16 cellular contexts compared by ENCODE assay signal in genomic region chr3:15032650-15033049, GRCh38. TPM values are rescaled to one million over a fixed set of nuclear protein-coding genes. Genes with fewer than 3 reads are reported as not detected.
DNase-seq lines count a peak whose midpoint lies in the region; ATAC-seq and TF ChIP-seq lines count a peak whose summit lies in the region.
"Had no signal": no experiment of that assay in that cellular context is flagged by ENCODE, and none has a peak within 500 bp of the region (broad histone marks: within the 10 kb centered on the region; RNA-seq: fewer than 3 reads in every experiment).

No MANE protein-coding gene starts in this region.

- intact Hi-C loops in psoas muscle (cut with DNase I) = no loop called here
- intact Hi-C loops in transverse colon (cut with DNase I; ENCODE audit: low total_unique reads) = no loop called here

- TF ChIP-seq CTCF in psoas muscle (IDR thresholded peaks at IDR 0.05) (no peak), right atrium auricular region (IDR thresholded peaks at IDR 0.05) (no peak), transverse colon (IDR thresholded peaks at IDR 0.05) (no peak)

- no peak overlapping the region for H3K4me2 ChIP-seq in GM23248 (ENCODE audit: unreplicated experiment)
- H3K4me2 ChIP-seq: BLaER1 treated with 17β-estradiol and CSF1 and Interleukin-3, amounts not matched to agents 10 nM and 100 nM had no signal

- no peaks in the 10 kb centered on the region for H3K9me3 Mint-ChIP-seq in activated T-cell treated with anti-CD3 and anti-CD28 coated beads, Interleukin-2, amount 50 U/mL, for 24 hours
- H3K9me3 Mint-ChIP-seq in activated T-cell treated with anti-CD3 and anti-CD28 coated beads, Interleukin-2, amount 50 U/mL, for 4 hours = no peaks in the 10 kb centered on the region
- no peaks in the 10 kb centered on the region for H3K9me3 Mint-ChIP-seq in central memory CD8-positive, alpha-beta T cell
- H3K9me3 Mint-ChIP-seq: CD4-positive, alpha-beta T cell had no signal

- H3K27me3 ChIP-seq in GM23248 (replicated peaks; ENCODE audit: insufficient read depth) (no peaks in the 10 kb centered on the region), psoas muscle (ENCODE audit: insufficient read depth in 3 of 3, low read length in 2 of 3) (no peaks in the 10 kb centered on the region), right atrium auricular region (no peaks in the 10 kb centered on the region), transverse colon (no peaks in the 10 kb centered on the region)
- H3K27me3 ChIP-seq: BLaER1 treated with 17β-estradiol and CSF1 and Interleukin-3, amounts not matched to agents 10 nM and 100 nM had no signal

- H3K27me3 Mint-ChIP-seq in activated T-cell treated with anti-CD3 and anti-CD28 coated beads, Interleukin-2, amount 50 U/mL, for 24 hours = no peaks in the 10 kb centered on the region
- H3K27me3 Mint-ChIP-seq in activated T-cell treated with anti-CD3 and anti-CD28 coated beads, Interleukin-2, amount 50 U/mL, for 4 hours (ENCODE audit: low read depth) = no peaks in the 10 kb centered on the region
- no peaks in the 10 kb centered on the region for H3K27me3 Mint-ChIP-seq in central memory CD8-positive, alpha-beta T cell
- H3K27me3 Mint-ChIP-seq: CD4-positive, alpha-beta T cell had no signal

- no peak overlapping the region for H2AFZ ChIP-seq in GM23248

- no peak overlapping the region for H3K4me3 ChIP-seq in GM23248
- no peak overlapping the region for H3K4me3 ChIP-seq in psoas muscle
- no peak overlapping the region for H3K4me3 ChIP-seq in right atrium auricular region
- no peak overlapping the region for H3K4me3 ChIP-seq in transverse colon
- H3K4me3 ChIP-seq: BLaER1 treated with 17β-estradiol and CSF1 and Interleukin-3, amounts not matched to agents 10 nM and 100 nM had no signal

- no peak overlapping the region for H3K9ac ChIP-seq in GM23248
- H3K9ac ChIP-seq: BLaER1 treated with 17β-estradiol and CSF1 and Interleukin-3, amounts not matched to agents 10 nM and 100 nM had no signal

- H3K27ac ChIP-seq in GM23248 (no peak overlapping the region), psoas muscle (peak overlapping the region; percentile 46), right atrium auricular region (no peak overlapping the region), transverse colon (no peak overlapping the region)
- H3K27ac ChIP-seq: BLaER1 treated with 17β-estradiol and CSF1 and Interleukin-3, amounts not matched to agents 10 nM and 100 nM; HL-60 had no signal

- TF ChIP-seq POLR2A in transverse colon (IDR thresholded peaks at IDR 0.05) = no peak

- peak overlapping the region; percentile 57 for H3K27ac Mint-ChIP-seq in activated T-cell treated with anti-CD3 and anti-CD28 coated beads, Interleukin-2, amount 50 U/mL, for 24 hours
- peak overlapping the region; percentile 63 for H3K27ac Mint-ChIP-seq in central memory CD8-positive, alpha-beta T cell (ENCODE audit: low read depth)
- H3K27ac Mint-ChIP-seq: CD4-positive, alpha-beta T cell had no signal

- WGBS in GM23248 (ENCODE audit: low coverage in 1 of 2, low lambda C conversion rate in 2 of 2, missing lambda C conversion rate in 2 of 2), 2 experiments = 72 to 75% methylated on average over 2 of the region's 2 CpGs
- WGBS in psoas muscle, 3 donors = 34 to 44% (median 37%) methylated on average over 2 of the region's 2 CpGs
- WGBS in transverse colon (ENCODE audit: low coverage in 1 of 2), 2 donors = 92% methylated on average over 2 of the region's 2 CpGs; no CpG with 5 or more reads in 1 of the 2 donors

- H3K36me3 ChIP-seq in GM23248 (ENCODE audit: low read depth) (peaks cover 26% of the 10 kb centered on the region; the same call in 1 of the 2 replicates), psoas muscle (ENCODE audit: insufficient read depth in 1 of 2, low read depth in 1 of 2) (peaks cover 11 to 99% of the 10 kb centered on the region in 2 donors), right atrium auricular region (peaks cover 78% of the 10 kb centered on the region), transverse colon (peaks cover 0 to 64% (median 31%) of the 10 kb centered on the region in 4 donors)

- H3K9me2 ChIP-seq in GM23248 (ENCODE audit: insufficient read depth) = no peaks in the 10 kb centered on the region

- no peaks in the 10 kb centered on the region for H4K20me1 ChIP-seq in GM23248 (ENCODE audit: insufficient read depth)

- H3K9me3 ChIP-seq in GM23248 (ENCODE audit: low read depth) = no peaks in the 10 kb centered on the region
- no peaks in the 10 kb centered on the region for H3K9me3 ChIP-seq in psoas muscle
- no peaks in the 10 kb centered on the region for H3K9me3 ChIP-seq in right atrium auricular region
- no peaks in the 10 kb centered on the region for H3K9me3 ChIP-seq in transverse colon
- H3K9me3 ChIP-seq: BLaER1 treated with 17β-estradiol and CSF1 and Interleukin-3, amounts not matched to agents 10 nM and 100 nM; Caco-2 had no signal

- ATAC-seq in activated T-cell treated with anti-CD3 and anti-CD28 coated beads, Interleukin-2, amount 50 U/mL, for 4 hours = no peak
- ATAC-seq in central memory CD8-positive, alpha-beta T cell (replicated peaks; ENCODE audit: extremely low read depth, poor library complexity, severe bottlenecking) = no peak
- ATAC-seq in psoas muscle = peak; percentile 79 to 92 (median 84)
- ATAC-seq: HCT116 had no signal

- no peaks in the 10 kb centered on the region for H3K4me1 Mint-ChIP-seq in activated T-cell treated with anti-CD3 and anti-CD28 coated beads, Interleukin-2, amount 50 U/mL, for 24 hours (ENCODE audit: low read depth)
- H3K4me1 Mint-ChIP-seq in activated T-cell treated with anti-CD3 and anti-CD28 coated beads, Interleukin-2, amount 50 U/mL, for 4 hours (ENCODE audit: low read depth) = no peaks in the 10 kb centered on the region
- no peaks in the 10 kb centered on the region for H3K4me1 Mint-ChIP-seq in central memory CD8-positive, alpha-beta T cell

- no peaks in the 10 kb centered on the region for H3F3A ChIP-seq in GM23248 (ENCODE audit: insufficient read depth)

- no peaks in the 10 kb centered on the region for H3K79me2 ChIP-seq in GM23248 (ENCODE audit: insufficient read depth)

- no peak for TF ChIP-seq EP300 in transverse colon (IDR thresholded peaks at IDR 0.05; ENCODE audit: low read depth)

- DNase-seq in activated T-cell treated with anti-CD3 and anti-CD28 coated beads, Interleukin-2, amount 50 U/mL, for 24 hours = no peak
- no peak for DNase-seq in activated T-cell treated with anti-CD3 and anti-CD28 coated beads, Interleukin-2, amount 50 U/mL, for 4 hours
- DNase-seq in GM23248 = peak; percentile 11
- no peak for DNase-seq in central memory CD8-positive, alpha-beta T cell (ENCODE audit: low spot score in 2 of 2)
- peak in 1 of 2 donors; percentile 66 for DNase-seq in psoas muscle
- DNase-seq in COR-L47 (lab: John Stamatoyannopoulos, UW) = no peak
- DNase-seq in right atrium auricular region (ENCODE audit: low spot score) = no peak
- no peak for DNase-seq in transverse colon
- DNase-seq: ACHN; Caco-2; CD4-positive, alpha-beta T cell; DMS53; IMR-90 had no signal

- peaks cover 94% of the 10 kb centered on the region for H3K36me3 Mint-ChIP-seq in activated T-cell treated with anti-CD3 and anti-CD28 coated beads, Interleukin-2, amount 50 U/mL, for 24 hours (ENCODE audit: low read depth)
- H3K36me3 Mint-ChIP-seq in activated T-cell treated with anti-CD3 and anti-CD28 coated beads, Interleukin-2, amount 50 U/mL, for 4 hours (ENCODE audit: insufficient read depth) = peaks cover 30% of the 10 kb centered on the region
- H3K36me3 Mint-ChIP-seq in central memory CD8-positive, alpha-beta T cell (ENCODE audit: insufficient read depth) = peaks cover 63% of the 10 kb centered on the region

- H3K4me1 ChIP-seq in GM23248 (ENCODE audit: insufficient read depth) (no peaks in the 10 kb centered on the region), psoas muscle (no peaks in the 10 kb centered on the region), right atrium auricular region (no peaks in the 10 kb centered on the region), transverse colon (no peaks in the 10 kb centered on the region)
- H3K4me1 ChIP-seq: BLaER1 treated with 17β-estradiol and CSF1 and Interleukin-3, amounts not matched to agents 10 nM and 100 nM; Caco-2 had no signal

- H3K4me3 Mint-ChIP-seq in activated T-cell treated with anti-CD3 and anti-CD28 coated beads, Interleukin-2, amount 50 U/mL, for 24 hours = no peak overlapping the region
- H3K4me3 Mint-ChIP-seq in activated T-cell treated with anti-CD3 and anti-CD28 coated beads, Interleukin-2, amount 50 U/mL, for 4 hours = no peak overlapping the region
- H3K4me3 Mint-ChIP-seq in central memory CD8-positive, alpha-beta T cell = no peak overlapping the region
- H3K4me3 Mint-ChIP-seq: CD4-positive, alpha-beta T cell had no signal

- in situ Hi-C loops in GM23248 (cut with MboI) (no loop called here), transverse colon (cut with MboI; ENCODE audit: low pct_ligation_motif_present in 1 of 4, low pct_unique_long_range_greater_than_20kb in 1 of 4, low sequenced_read_pairs in 3 of 4) (loop anchor here in 1 of 4 donors (25.0 kb wide), 1 partner anchor 370 kb away; the partner anchor contains the start of gene CCDC174)

RNA-seq across cellular contexts. Expression of gene MRPS25, which starts 32.5 kb away (rescaled TPM):
- total RNA-seq in activated T-cell treated with anti-CD3 and anti-CD28 coated beads, Interleukin-2, amount 50 U/mL, for 4 hours = 10 to 100 TPM; 76.2 to 87.3 (median 81.1) TPM
- total RNA-seq in GM23248 (2014; rRNA removed; shearing (Covaris generic)) = 7.0 and 27.2 TPM in 2 replicates
- polyA plus RNA-seq in GM23248 (2016; fragmentation: Nextera tagmentation; extraction: Ambion mirVana) (41.7 and 41.8 TPM in 2 replicates), psoas muscle (100 to 1,000 TPM in 1 of 3 donors, 10 to 100 TPM in 2; 72.9 to 145 (median 74.2) TPM)
- total RNA-seq in psoas muscle (10 to 100 TPM; 60.6 to 83.9 (median 74.1) TPM), right atrium auricular region (100 to 1,000 TPM in 1 of 2 donors, 10 to 100 TPM in 1; 29.2 to 121 TPM), transverse colon (100 to 1,000 TPM in 2 of 4 donors, 10 to 100 TPM in 2; 47.5 to 209 (median 117) TPM)

Comparison
In these comparisons a context has a peak if more than half of its experiments do, and no peak if none do; other contexts are left out.
1. ATAC-seq: peak in psoas muscle (4 of 4); none in activated T-cell treated with anti-CD3 and anti-CD28 coated beads, Interleukin-2, amount 50 U/mL, for 4 hours (0 of 2) and central memory CD8-positive, alpha-beta T cell (single experiment).